ENCODE assay signal across 9 cellular contexts in genomic region chr20:46709055-46709458, GRCh38. TPM values are rescaled to one million over a fixed set of nuclear protein-coding genes. Genes with fewer than 3 reads are reported as not detected.
A peak's percentile ranks its signal among the peaks of the same experiment; 100 is the strongest.
DNase-seq lines count a peak whose midpoint lies in the region; ATAC-seq and TF ChIP-seq lines count a peak whose summit lies in the region.
"Had no signal": no experiment of that assay in that cellular context is flagged by ENCODE, and none has a peak within 500 bp of the region (broad histone marks: within the 10 kb centered on the region; RNA-seq: fewer than 3 reads in every experiment).

No MANE protein-coding gene starts in this region.

- CTCF ChIA-PET in BJ (lab: Yijun Ruan, JAX) = interaction anchor here (2.6 kb wide), 1 partner anchor 12 kb away, joined by 11 read pairs; no protein-coding TSS in a partner anchor

- H3K27me3 ChIP-seq in BJ (ENCODE audit: control insufficient read depth, insufficient read depth, low read length) = no peaks in the 10 kb centered on the region
- no peaks in the 10 kb centered on the region for H3K27me3 ChIP-seq in RWPE2 (ENCODE audit: insufficient read depth, poor library complexity, severe bottlenecking)

- no peak for DNase-seq in BJ (ENCODE audit: low read depth)
- DNase-seq in RWPE2 (ENCODE audit: low spot score) = no peak
- DNase-seq in fibroblast of mammary gland (ENCODE audit: low read depth) = no peak
- DNase-seq in osteocyte (ENCODE audit: extremely low spot score, unreplicated experiment) = no peak
- no peak for DNase-seq in SIG-M5 (lab: John Stamatoyannopoulos, UW)
- no peak for DNase-seq in iPS-NIHi7 (ENCODE audit: extremely low spot score)

- peak; percentile 41 for ATAC-seq in RWPE2 (ENCODE audit: low read depth)
- no peak for ATAC-seq in GM21529 (IDR thresholded peaks at IDR 0.05; ENCODE audit: unreplicated experiment)
- no peak for ATAC-seq in GM19397 (IDR thresholded peaks at IDR 0.05; ENCODE audit: unreplicated experiment)

- H3K36me3 ChIP-seq in BJ (ENCODE audit: control insufficient read depth, insufficient read depth, low read length) = peaks cover 2% of the 10 kb centered on the region; the same call in 1 of the 2 replicates
- H3K36me3 ChIP-seq in RWPE2 (ENCODE audit: low read depth) = no peaks in the 10 kb centered on the region

- peak overlapping the region; percentile 77 for H3K4me3 Mint-ChIP-seq in osteocyte (ENCODE audit: unreplicated experiment)

- TF ChIP-seq CTCF in BJ (IDR thresholded peaks at IDR 0.05; ENCODE audit: insufficient read depth, low read depth, low read length) (no peak), RWPE2 (IDR thresholded peaks at IDR 0.05; ENCODE audit: poor library complexity, severe bottlenecking) (no peak), fibroblast of mammary gland (conservative IDR thresholded peaks at IDR 0.05; ENCODE audit: control insufficient read depth, insufficient read depth, low read depth, low read length) (no peak), osteocyte (IDR thresholded peaks at IDR 0.05) (no peak)

- no peaks in the 10 kb centered on the region for H3K9me3 ChIP-seq in RWPE2 (ENCODE audit: severe bottlenecking)

- H3K4me1 Mint-ChIP-seq in osteocyte (ENCODE audit: unreplicated experiment) = peaks cover 27% of the 10 kb centered on the region

- H3K36me3 Mint-ChIP-seq in osteocyte (ENCODE audit: unreplicated experiment) = peaks cover 5% of the 10 kb centered on the region

- H3K27me3 Mint-ChIP-seq in osteocyte (ENCODE audit: unreplicated experiment) = peaks cover 16% of the 10 kb centered on the region

- H3K27ac Mint-ChIP-seq in osteocyte (ENCODE audit: unreplicated experiment) = peak overlapping the region; percentile 86

- peak overlapping the region; percentile 2 for H3K27ac ChIP-seq in RWPE2 (ENCODE audit: poor library complexity, severe bottlenecking)

- H3K4me1 ChIP-seq in RWPE2 (ENCODE audit: insufficient read depth, poor library complexity, severe bottlenecking) = peaks cover 6% of the 10 kb centered on the region

- POLR2A ChIA-PET in BJ (lab: Charles Lee) = no interaction called here

- peak overlapping the region; percentile 61 for H3K4me3 ChIP-seq in BJ (ENCODE audit: low read depth, low read length)
- peak overlapping the region; percentile 48 for H3K4me3 ChIP-seq in RWPE2 (ENCODE audit: severe bottlenecking)
- peak overlapping the region; percentile 15 for H3K4me3 ChIP-seq in fibroblast of mammary gland (ENCODE audit: control insufficient read depth, low read depth, low read length)

- H3K9me3 Mint-ChIP-seq in osteocyte (ENCODE audit: unreplicated experiment) = peaks cover 6% of the 10 kb centered on the region

RNA-seq across cellular contexts. Expression of gene SLC2A10, which starts 0.4 kb away (rescaled TPM):
- 31.0 and 41.9 TPM in 2 replicates for polyA plus RNA-seq in BJ (2011; rRNA removed)
- 28.7 and 38.0 TPM in 2 replicates for polyA minus RNA-seq in BJ (2011; rRNA and poly(A)+ RNA removed)
- total RNA-seq in osteocyte = 21.6 and 24.8 TPM in 2 replicates

RNA-seq across cellular contexts. Expression of gene TP53RK, which starts 19.8 kb away (rescaled TPM):
- polyA plus RNA-seq in BJ (2011; rRNA removed) = 7.2 and 11.0 TPM in 2 replicates
- polyA minus RNA-seq in BJ (2011; rRNA and poly(A)+ RNA removed) = 5.0 and 5.8 TPM in 2 replicates
- total RNA-seq in osteocyte = 13.6 and 15.4 TPM in 2 replicates

RNA-seq across cellular contexts. Expression of gene SLC13A3, which starts 57.8 kb away (rescaled TPM):
- 3.5 and 3.7 TPM in 2 replicates for polyA plus RNA-seq in BJ (2011; rRNA removed)
- polyA minus RNA-seq in BJ (2011; rRNA and poly(A)+ RNA removed) = 4.6 and 7.9 TPM in 2 replicates
- total RNA-seq in osteocyte = 1.8 and 2.1 TPM in 2 replicates
- total RNA-seq: NCI-H460 had no signal
